9 cellular contexts compared by ENCODE assay signal in genomic region chrX:57453901-57454300, GRCh38.
A peak's percentile ranks its signal among the peaks of the same experiment; 100 is the strongest.
DNase-seq lines count a peak whose midpoint lies in the region; ATAC-seq and TF ChIP-seq lines count a peak whose summit lies in the region.
"Had no signal": no experiment of that assay in that cellular context is flagged by ENCODE, and none has a peak within 500 bp of the region (broad histone marks: within the 10 kb centered on the region; RNA-seq: fewer than 3 reads in every experiment).

No MANE protein-coding gene starts in this region.

- H3K4me2 ChIP-seq in Loucy (ENCODE audit: low read depth, low read length, poor library complexity, severe bottlenecking) = no peak overlapping the region
- H3K4me2 ChIP-seq: BLaER1 had no signal

- H3K9me2 ChIP-seq in Loucy (replicated peaks; ENCODE audit: low read depth, low read length) = no peaks in the 10 kb centered on the region

- H3K9me3 Mint-ChIP-seq in activated CD4-positive, alpha-beta memory T cell treated with anti-CD3 and anti-CD28 coated beads, Interleukin-2, amount 10 ng/mL, durations not matched to agents 7 days and 5 days = no peaks in the 10 kb centered on the region

- H3K4me3 ChIP-seq in Loucy (ENCODE audit: low read length, poor library complexity, severe bottlenecking) (no peak overlapping the region), kidney epithelial cell (ENCODE audit: low read depth, low read length) (no peak overlapping the region)
- H3K4me3 ChIP-seq: BLaER1 had no signal

- H3K9me3 ChIP-seq in Loucy (ENCODE audit: insufficient read depth, low read depth, low read length) = no peaks in the 10 kb centered on the region

- H3K27me3 Mint-ChIP-seq in activated CD4-positive, alpha-beta memory T cell treated with anti-CD3 and anti-CD28 coated beads, Interleukin-2, amount 10 ng/mL, durations not matched to agents 7 days and 5 days = no peaks in the 10 kb centered on the region

- no peaks in the 10 kb centered on the region for H3K79me2 ChIP-seq in Loucy (ENCODE audit: insufficient read depth, low read length)

- TF ChIP-seq CTCF in Loucy (conservative IDR thresholded peaks at IDR 0.05; ENCODE audit: low read length) (peak; percentile 69), kidney epithelial cell (IDR thresholded peaks at IDR 0.05; ENCODE audit: insufficient read depth, low read length, poor library complexity, severe bottlenecking) (peak; percentile 53)

- DNase-seq in NCI-H1417 (lab: John Stamatoyannopoulos, UW) = peak in 2 of 3 experiments; percentile 10 to 37
- no peak for DNase-seq in NCI-H1417 treated with DMSO at 0.1 percent for 48 hours (lab: John Stamatoyannopoulos, UW)
- DNase-seq in activated CD4-positive, alpha-beta memory T cell treated with anti-CD3 and anti-CD28 coated beads, Interleukin-2, amount 10 ng/mL, durations not matched to agents 7 days and 5 days = peak; percentile 26
- DNase-seq in kidney epithelial cell (ENCODE audit: low read depth) = no peak
- no peak for DNase-seq in cortex of kidney (lab: John Stamatoyannopoulos, UW)
- DNase-seq in stimulated activated naive CD8-positive, alpha-beta T cell treated with anti-CD3 and anti-CD28 coated beads, Interleukin-15, Interleukin-2, amounts not matched to agents 100 U/mL and 50 U/mL, for 24 hours = no peak

- H3K27me3 ChIP-seq in Loucy (ENCODE audit: insufficient read depth, low read length, poor library complexity, severe bottlenecking) = no peaks in the 10 kb centered on the region
- no peaks in the 10 kb centered on the region for H3K27me3 ChIP-seq in kidney epithelial cell (ENCODE audit: control insufficient read depth, insufficient read depth, low read length)

- no peak overlapping the region for H2AFZ ChIP-seq in Loucy (ENCODE audit: low read length)

- H3K9ac ChIP-seq in Loucy (ENCODE audit: low read depth, low read length, poor library complexity, severe bottlenecking) = no peak overlapping the region
- H3K9ac ChIP-seq: BLaER1 had no signal

- POLR2A ChIA-PET in activated CD4-positive, alpha-beta memory T cell treated with anti-CD3 and anti-CD28 coated beads, Interleukin-2, amount 10 ng/mL, durations not matched to agents 7 days and 5 days (lab: Charles Lee) = no interaction called here

- peak; percentile 65 for ATAC-seq in GM21367 (IDR thresholded peaks at IDR 0.05; ENCODE audit: unreplicated experiment)
- no peak for ATAC-seq in stimulated activated naive CD8-positive, alpha-beta T cell treated with anti-CD3 and anti-CD28 coated beads, Interleukin-15, Interleukin-2, amounts not matched to agents 100 U/mL and 50 U/mL, for 24 hours

- H3K36me3 Mint-ChIP-seq in activated CD4-positive, alpha-beta memory T cell treated with anti-CD3 and anti-CD28 coated beads, Interleukin-2, amount 10 ng/mL, durations not matched to agents 7 days and 5 days (ENCODE audit: low read depth) = no peaks in the 10 kb centered on the region

- H3K27ac Mint-ChIP-seq in activated CD4-positive, alpha-beta memory T cell treated with anti-CD3 and anti-CD28 coated beads, Interleukin-2, amount 10 ng/mL, durations not matched to agents 7 days and 5 days = no peak overlapping the region

- H3K36me3 ChIP-seq in Loucy (ENCODE audit: insufficient read depth, low read length) (no peaks in the 10 kb centered on the region), kidney epithelial cell (ENCODE audit: control insufficient read depth, insufficient read depth, low read length) (no peaks in the 10 kb centered on the region)
- H3K36me3 ChIP-seq: BLaER1 had no signal

- H3K4me3 Mint-ChIP-seq in activated CD4-positive, alpha-beta memory T cell treated with anti-CD3 and anti-CD28 coated beads, Interleukin-2, amount 10 ng/mL, durations not matched to agents 7 days and 5 days = no peak overlapping the region

- no peaks in the 10 kb centered on the region for H3F3A ChIP-seq in Loucy (ENCODE audit: low read depth)

- no peaks in the 10 kb centered on the region for H3K4me1 ChIP-seq in Loucy (ENCODE audit: insufficient read depth, low read length, poor library complexity, severe bottlenecking)

- H3K4me1 Mint-ChIP-seq in activated CD4-positive, alpha-beta memory T cell treated with anti-CD3 and anti-CD28 coated beads, Interleukin-2, amount 10 ng/mL, durations not matched to agents 7 days and 5 days = no peaks in the 10 kb centered on the region

- CTCF ChIA-PET in activated CD4-positive, alpha-beta memory T cell treated with anti-CD3 and anti-CD28 coated beads, Interleukin-2, amount 10 ng/mL, durations not matched to agents 7 days and 5 days (lab: Charles Lee) = interaction anchor here (0.9 to 1.4 kb wide), 7 partner anchors 85 to 651 kb away, joined by 3 to 7 read pairs (median 4); no protein-coding TSS in a partner anchor

- no peaks in the 10 kb centered on the region for H4K20me1 ChIP-seq in Loucy (ENCODE audit: insufficient read depth, low read length, poor library complexity, severe bottlenecking)
- H4K20me1 ChIP-seq: BLaER1 had no signal

Comparison
In these comparisons a context has a peak if more than half of its experiments do, and no peak if none do; other contexts are left out.
1. DNase-seq: peak in NCI-H1417 (2 of 3) and activated CD4-positive, alpha-beta memory T cell treated with anti-CD3 and anti-CD28 coated beads, Interleukin-2, amount 10 ng/mL, durations not matched to agents 7 days and 5 days (single experiment); none in NCI-H1417 treated with DMSO at 0.1 percent for 48 hours (single experiment), kidney epithelial cell (single experiment), cortex of kidney (single experiment) and stimulated activated naive CD8-positive, alpha-beta T cell treated with anti-CD3 and anti-CD28 coated beads, Interleukin-15, Interleukin-2, amounts not matched to agents 100 U/mL and 50 U/mL, for 24 hours (single experiment).